In the genomic region with DNA sequence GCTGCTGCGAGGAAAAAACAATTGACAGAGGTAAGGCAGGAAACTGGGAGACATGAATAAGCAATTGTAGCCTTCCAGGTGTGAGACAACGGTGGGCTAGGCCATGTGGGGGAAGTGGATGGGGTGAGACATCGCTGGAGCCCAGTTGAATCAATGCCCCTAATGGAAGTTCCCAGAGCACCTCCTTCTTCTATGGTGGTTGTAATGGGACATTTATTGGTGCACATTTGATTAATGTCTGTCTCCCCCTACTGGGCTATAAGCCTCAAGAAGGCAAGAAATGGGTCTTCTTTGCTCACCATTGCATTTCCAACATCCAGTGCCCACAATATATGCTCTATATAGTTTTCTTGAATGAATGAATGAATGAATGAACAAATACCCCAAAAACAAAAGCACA, we compare ENCODE assay signal across 10 cellular contexts. TPM values are rescaled to one million over a fixed set of nuclear protein-coding genes. Genes with fewer than 3 reads are reported as not detected.
DNase-seq lines count a peak whose midpoint lies in the region; ATAC-seq, FAIRE-seq and TF ChIP-seq lines count a peak whose summit lies in the region.
"Had no signal": no experiment of that assay in that cellular context is flagged by ENCODE, and none has a peak within 500 bp of the region (broad histone marks: within the 10 kb centered on the region; RNA-seq: fewer than 3 reads in every experiment).

No MANE protein-coding gene starts in this region.

- no peak overlapping the region for H3K9ac ChIP-seq in H9 (ENCODE audit: extremely low read depth, insufficient read length, low read length)
- H3K9ac ChIP-seq in PC-3 (ENCODE audit: low read length): no peak overlapping the region
- H3K9ac ChIP-seq in kidney (ENCODE audit: low read length in 2 of 2): no peak overlapping the region

- H2AFZ ChIP-seq in H9 (ENCODE audit: low read length) (no peak overlapping the region), PC-3 (ENCODE audit: low read length) (no peak overlapping the region), hepatocyte (no peak overlapping the region)

- H3K23ac ChIP-seq in H9 (ENCODE audit: insufficient read length, low read depth, low read length): no peak overlapping the region

- peak; percentile 61 for TF ChIP-seq CTCF in H9 (conservative IDR thresholded peaks at IDR 0.05)
- peak; percentile 75 for TF ChIP-seq CTCF in PC-3 (conservative IDR thresholded peaks at IDR 0.05; ENCODE audit: low read depth, low read length)
- peak; percentile 17 for TF ChIP-seq CTCF in hepatocyte (IDR thresholded peaks at IDR 0.05; ENCODE audit: poor library complexity)
- no peak for TF ChIP-seq CTCF in kidney (IDR thresholded peaks at IDR 0.05; ENCODE audit: borderline replicate concordance, extremely low read depth, insufficient read depth)

- POLR2A ChIA-PET in PC-3 (lab: Charles Lee; ENCODE audit: unreplicated experiment): no interaction called here

- H3K36me3 Mint-ChIP-seq in H9 (ENCODE audit: insufficient read depth in 1 of 3, low read depth in 3 of 3): no peaks in the 10 kb centered on the region

- H3K4me2 ChIP-seq in H9 (ENCODE audit: insufficient read depth, insufficient read length, low read length) (no peak overlapping the region), PC-3 (ENCODE audit: low read length) (no peak overlapping the region), hepatocyte (no peak overlapping the region)

- no peaks in the 10 kb centered on the region for H3K79me1 ChIP-seq in H9 (ENCODE audit: insufficient read depth, low read depth, low read length, poor library complexity, severe bottlenecking)

- H2BK15ac ChIP-seq in H9 (ENCODE audit: low read depth, low read length): no peak overlapping the region

- no TSS peak for BruUV-seq in PC-3 (replicated peaks; lab: Mats Ljungman, UMichigan)

- H4K5ac ChIP-seq in H9 (ENCODE audit: insufficient read length, low read depth, low read length): no peak overlapping the region

- H3K9me2 ChIP-seq in PC-3 (replicated peaks; ENCODE audit: low read length) (no peaks in the 10 kb centered on the region), hepatocyte (replicated peaks; ENCODE audit: insufficient read depth) (no peaks in the 10 kb centered on the region)

- H4K8ac ChIP-seq in H9 (replicated peaks; ENCODE audit: insufficient read length, low read depth, low read length): no peak overlapping the region

- H3K9me3 Mint-ChIP-seq in H9: no peaks in the 10 kb centered on the region; a peak in 1 of 5 replicates

- H3K4me1 ChIP-seq in H9 (ENCODE audit: insufficient read depth, low read length): no peaks in the 10 kb centered on the region; the same call in 1 of the 2 replicates
- H3K4me1 ChIP-seq in PC-3 (ENCODE audit: insufficient read depth, low read length): no peaks in the 10 kb centered on the region
- no peaks in the 10 kb centered on the region for H3K4me1 ChIP-seq in hepatocyte (ENCODE audit: insufficient read depth)
- no peaks in the 10 kb centered on the region for H3K4me1 ChIP-seq in kidney (ENCODE audit: control insufficient read depth in 1 of 2, insufficient read depth in 1 of 2, low read depth in 1 of 2, low read length in 2 of 2)
- H3K4me1 ChIP-seq: gastrocnemius medialis had no signal

- H3K4me3 Mint-ChIP-seq in H9: no peak overlapping the region

- no peak overlapping the region for H3T11ph ChIP-seq in H9 (ENCODE audit: low read length)

- no peaks in the 10 kb centered on the region for H3K9me3 ChIP-seq in H9 (ENCODE audit: control insufficient read depth, low read depth, low read length)
- H3K9me3 ChIP-seq in PC-3 (ENCODE audit: low read length): no peaks in the 10 kb centered on the region
- H3K9me3 ChIP-seq in hepatocyte (ENCODE audit: low read depth): no peaks in the 10 kb centered on the region
- H3K9me3 ChIP-seq in kidney (ENCODE audit: control insufficient read depth in 1 of 2, low read length in 2 of 2): no peaks in the 10 kb centered on the region
- H3K9me3 ChIP-seq: gastrocnemius medialis had no signal

- peak; percentile 66 for DNase-seq in CD1c-positive myeloid dendritic cell (ENCODE audit: extremely low spot score)
- no peak for DNase-seq in H9
- DNase-seq in PC-3: peak; percentile 61
- DNase-seq in hepatocyte (ENCODE audit: low spot score): no peak
- DNase-seq in AG20443 (ENCODE audit: low spot score): no peak
- no peak for DNase-seq in stimulated activated naive CD4-positive, alpha-beta T cell treated with Interleukin-2 at 50 U/mL for 16 hours (lab: John Stamatoyannopoulos, UW)
- no peak for DNase-seq in GOT3 (lab: John Stamatoyannopoulos, UW)
- no peak for DNase-seq in kidney
- DNase-seq: activated CD8-positive, alpha-beta memory T cell treated with anti-CD3 and anti-CD28 coated beads for 24 hours; gastrocnemius medialis had no signal

- no peaks in the 10 kb centered on the region for H3K23me2 ChIP-seq in H9 (ENCODE audit: insufficient read length, low read depth, low read length, poor library complexity, severe bottlenecking)

- H3K18ac ChIP-seq in H9 (ENCODE audit: insufficient read length, low read depth, low read length): no peak overlapping the region

- intact Hi-C loops in PC-3 (cut with micrococcal nuclease): no loop called here
- intact Hi-C loops in kidney (cut with DNase I): no loop called here

- no peak overlapping the region for H2BK12ac ChIP-seq in H9 (ENCODE audit: insufficient read length, low read depth, low read length)

- ATAC-seq in PC-3: peak; percentile 37; the same call in 1 of the 2 replicates
- ATAC-seq: gastrocnemius medialis had no signal

- H3K36me3 ChIP-seq in PC-3 (ENCODE audit: low read depth, low read length) (no peaks in the 10 kb centered on the region), hepatocyte (replicated peaks; ENCODE audit: insufficient read depth, low read depth) (no peaks in the 10 kb centered on the region), kidney (ENCODE audit: control insufficient read depth in 1 of 2, insufficient read depth in 2 of 2, low read length in 2 of 2) (no peaks in the 10 kb centered on the region)
- H3K36me3 ChIP-seq: gastrocnemius medialis had no signal

- no peak overlapping the region for H2BK20ac ChIP-seq in H9 (ENCODE audit: low read depth, low read length, poor library complexity, severe bottlenecking)

- H4K20me1 ChIP-seq in H9 (ENCODE audit: control insufficient read depth, insufficient read depth, insufficient read length) (no peaks in the 10 kb centered on the region), PC-3 (ENCODE audit: low read length) (no peaks in the 10 kb centered on the region), hepatocyte (ENCODE audit: insufficient read depth, poor library complexity, severe bottlenecking) (no peaks in the 10 kb centered on the region)

- H4K91ac ChIP-seq in H9 (ENCODE audit: insufficient read length, low read depth, low read length): no peak overlapping the region

- WGBS in H9 (ENCODE audit: extremely low coverage, insufficient read length, low lambda C conversion rate): no CpG with 5 or more reads among the region's 3 CpGs
- WGBS in hepatocyte (ENCODE audit: low lambda C conversion rate, missing lambda C conversion rate): 66% methylated on average over 3 of the region's 3 CpGs

- H2BK120ac ChIP-seq in H9 (ENCODE audit: low read depth, low read length, poor library complexity, severe bottlenecking): no peak overlapping the region

- H3K4me1 Mint-ChIP-seq in H9: peaks cover 18% of the 10 kb centered on the region in 2 experiments

- H3K27ac Mint-ChIP-seq in H9: no peak overlapping the region

- no peak overlapping the region for H3K4ac ChIP-seq in H9 (ENCODE audit: low read depth, low read length)

- H3K4me3 ChIP-seq in PC-3 (ENCODE audit: low read length): no peak overlapping the region
- no peak overlapping the region for H3K4me3 ChIP-seq in hepatocyte
- no peak overlapping the region for H3K4me3 ChIP-seq in kidney (ENCODE audit: low read length in 2 of 2)
- H3K4me3 ChIP-seq: gastrocnemius medialis had no signal

- no peaks in the 10 kb centered on the region for H3F3A ChIP-seq in PC-3 (ENCODE audit: low read length, unreplicated experiment)

- H2AK5ac ChIP-seq in H9 (ENCODE audit: insufficient read length, low read length): no peak overlapping the region

- no peak overlapping the region for H3K27ac ChIP-seq in H9 (ENCODE audit: insufficient read length, low read depth, low read length)
- no peak overlapping the region for H3K27ac ChIP-seq in PC-3 (ENCODE audit: low read length)
- no peak overlapping the region for H3K27ac ChIP-seq in hepatocyte
- no peak overlapping the region for H3K27ac ChIP-seq in kidney (ENCODE audit: low read depth in 2 of 2, low read length in 2 of 2)
- H3K27ac ChIP-seq: gastrocnemius medialis had no signal

- peaks cover 50% of the 10 kb centered on the region for H3K27me3 Mint-ChIP-seq in H9 (ENCODE audit: low read depth)

- CTCF ChIA-PET in PC-3 (lab: Charles Lee): no interaction called here

- H3K14ac ChIP-seq in H9 (ENCODE audit: insufficient read depth, low read length): no peak overlapping the region

- H2BK5ac ChIP-seq in H9 (ENCODE audit: insufficient read length, low read length): no peak overlapping the region

- H3K56ac ChIP-seq in H9 (ENCODE audit: insufficient read length, low read depth, low read length): no peak overlapping the region

- no peaks in the 10 kb centered on the region for H3K79me2 ChIP-seq in H9 (ENCODE audit: insufficient read depth, low read length)
- H3K79me2 ChIP-seq in PC-3 (ENCODE audit: low read length): no peaks in the 10 kb centered on the region
- H3K79me2 ChIP-seq in hepatocyte: no peaks in the 10 kb centered on the region

- no peak for FAIRE-seq in kidney (lab: Jason Lieb, UNC)

- H3K27me3 ChIP-seq in H9 (ENCODE audit: insufficient read depth, low read length) (no peaks in the 10 kb centered on the region; the same call in 1 of the 2 replicates), PC-3 (ENCODE audit: low read length) (peaks cover 85% of the 10 kb centered on the region), hepatocyte (peaks cover 26% of the 10 kb centered on the region)

RNA-seq across cellular contexts. Expression of a gene that starts 22.7 kb away (rescaled TPM):
- not detected in 2 replicates for total RNA-seq in H9 (2021)
- not detected in 2 replicates for total RNA-seq in PC-3 (2014; rRNA removed)
- total RNA-seq in hepatocyte: 0.03 TPM in 1 of 2 replicates, not detected in the other
- polyA plus RNA-seq in hepatocyte: 0.37 TPM in 1 of 2 replicates, not detected in the other
- total RNA-seq in kidney: 2.5 TPM
- 0.39 TPM for polyA plus RNA-seq in kidney (ENCODE audit: insufficient read depth, low read depth, low replicate concordance)

RNA-seq across cellular contexts. Expression of a gene that starts 54.1 kb away (rescaled TPM):
- total RNA-seq in H9 (2021) (not detected in 2 replicates), PC-3 (2014; rRNA removed) (not detected in 2 replicates), hepatocyte (not detected in 2 replicates), kidney (not detected)
- polyA plus RNA-seq in hepatocyte (not detected in 2 replicates), kidney (ENCODE audit: insufficient read depth, low read depth, low replicate concordance) (not detected)
- total RNA-seq: gastrocnemius medialis had no signal

Comparison
In these comparisons a context has a peak if more than half of its experiments do, and no peak if none do; other contexts are left out.
1. DNase-seq: peak in CD1c-positive myeloid dendritic cell (single experiment) and PC-3 (single experiment); none in H9 (single experiment), hepatocyte (single experiment), AG20443 (single experiment), stimulated activated naive CD4-positive, alpha-beta T cell treated with Interleukin-2 at 50 U/mL for 16 hours (single experiment), GOT3 (single experiment) and kidney (single experiment).